Comparison of ENCODE assay signal across 9 cellular contexts in genomic region chr19:11848200-11848593, GRCh38. TPM values are rescaled to one million over a fixed set of nuclear protein-coding genes. Genes with fewer than 3 reads are reported as not detected.
DNase-seq lines count a peak whose midpoint lies in the region; ATAC-seq and TF ChIP-seq lines count a peak whose summit lies in the region.
"Had no signal": no experiment of that assay in that cellular context is flagged by ENCODE, and none has a peak within 500 bp of the region (broad histone marks: within the 10 kb centered on the region; RNA-seq: fewer than 3 reads in every experiment).

No MANE protein-coding gene starts in this region.

- H2AFZ ChIP-seq in hepatocyte = no peak overlapping the region

- no peaks in the 10 kb centered on the region for H3K9me3 ChIP-seq in T-helper 17 cell (ENCODE audit: control insufficient read depth, low read length, poor library complexity, severe bottlenecking)
- no peaks in the 10 kb centered on the region for H3K9me3 ChIP-seq in hepatocyte (ENCODE audit: low read depth)
- no peaks in the 10 kb centered on the region for H3K9me3 ChIP-seq in stomach

- peaks cover 12% of the 10 kb centered on the region for H3K4me1 Mint-ChIP-seq in T-helper 2 cell treated with Interferon-gamma antibody and Interleukin-4, amounts not matched to agents 5 μg/mL and 100 μg/mL, for 36 hours (ENCODE audit: low read depth)
- peaks cover 8% of the 10 kb centered on the region for H3K4me1 Mint-ChIP-seq in T-helper 17 cell

- peaks cover 36% of the 10 kb centered on the region for H3K9me3 Mint-ChIP-seq in T-helper 2 cell treated with Interferon-gamma antibody and Interleukin-4, amounts not matched to agents 5 μg/mL and 100 μg/mL, for 36 hours

- H3K4me3 Mint-ChIP-seq in T-helper 2 cell treated with Interferon-gamma antibody and Interleukin-4, amounts not matched to agents 5 μg/mL and 100 μg/mL, for 36 hours = peak overlapping the region; percentile 89
- peak overlapping the region; percentile 92 for H3K4me3 Mint-ChIP-seq in T-helper 17 cell

- peaks cover 2% of the 10 kb centered on the region for H3K79me2 ChIP-seq in hepatocyte

- no peaks in the 10 kb centered on the region for H3K36me3 ChIP-seq in hepatocyte (replicated peaks; ENCODE audit: insufficient read depth, low read depth)
- H3K36me3 ChIP-seq in stomach = peaks cover 0 to 3% (median under 1%) of the 10 kb centered on the region in 4 donors

- WGBS in hepatocyte (ENCODE audit: low lambda C conversion rate, missing lambda C conversion rate) = 83% methylated on average over 11 of the region's 11 CpGs
- 27 to 37% (median 35%) methylated on average over 8 to 11 of the region's 11 CpGs for WGBS in stomach, 5 donors

- H3K4me1 ChIP-seq in hepatocyte (ENCODE audit: insufficient read depth) (no peaks in the 10 kb centered on the region), stomach (peaks cover 12 to 23% (median 14%) of the 10 kb centered on the region in 4 donors)

- H3K4me3 ChIP-seq in hepatocyte = no peak overlapping the region
- H3K4me3 ChIP-seq in stomach = peak overlapping the region; percentile 59 to 72 (median 68)

- peak overlapping the region; percentile 79 for H3K4me2 ChIP-seq in hepatocyte

- H3K27me3 Mint-ChIP-seq in T-helper 2 cell treated with Interferon-gamma antibody and Interleukin-4, amounts not matched to agents 5 μg/mL and 100 μg/mL, for 36 hours (ENCODE audit: low read depth) = no peaks in the 10 kb centered on the region
- H3K27me3 Mint-ChIP-seq in T-helper 17 cell = no peaks in the 10 kb centered on the region

- peak overlapping the region; percentile 84 for H3K27ac Mint-ChIP-seq in T-helper 2 cell treated with Interferon-gamma antibody and Interleukin-4, amounts not matched to agents 5 μg/mL and 100 μg/mL, for 36 hours
- peak overlapping the region; percentile 49 for H3K27ac Mint-ChIP-seq in T-helper 17 cell

- peaks cover 30% of the 10 kb centered on the region for H3K36me3 Mint-ChIP-seq in T-helper 2 cell treated with Interferon-gamma antibody and Interleukin-4, amounts not matched to agents 5 μg/mL and 100 μg/mL, for 36 hours (ENCODE audit: low read depth)
- H3K36me3 Mint-ChIP-seq in T-helper 17 cell (ENCODE audit: low read depth) = no peaks in the 10 kb centered on the region

- TF ChIP-seq POLR2A in stomach (IDR thresholded peaks at IDR 0.05) = no peak

- no peaks in the 10 kb centered on the region for H3K27me3 ChIP-seq in hepatocyte
- no peaks in the 10 kb centered on the region for H3K27me3 ChIP-seq in stomach

- TF ChIP-seq CTCF in hepatocyte (IDR thresholded peaks at IDR 0.05; ENCODE audit: poor library complexity) (no peak), stomach (IDR thresholded peaks at IDR 0.05) (no peak)

- H4K20me1 ChIP-seq in hepatocyte (ENCODE audit: insufficient read depth, poor library complexity, severe bottlenecking) = no peaks in the 10 kb centered on the region

- no peak for ATAC-seq in T-helper 17 cell
- ATAC-seq in HG03439 (IDR thresholded peaks at IDR 0.05; ENCODE audit: unreplicated experiment) = no peak

- no peak for DNase-seq in T-helper 2 cell treated with Interferon-gamma antibody and Interleukin-4, amounts not matched to agents 5 μg/mL and 100 μg/mL, for 36 hours (ENCODE audit: low spot score)
- no peak for DNase-seq in T-helper 2 cell
- no peak for DNase-seq in T-helper 17 cell
- DNase-seq in hepatocyte (ENCODE audit: low spot score) = no peak
- DNase-seq in stomach = no peak
- no peak for DNase-seq in H4 (ENCODE audit: low spot score)
- DNase-seq in NCI-H1436 (lab: John Stamatoyannopoulos, UW) = no peak

- intact Hi-C loops in stomach (cut with DNase I; ENCODE audit: low total_unique reads) = no loop called here

- H3K9me2 ChIP-seq in hepatocyte (replicated peaks; ENCODE audit: insufficient read depth) = no peaks in the 10 kb centered on the region

- no peak for TF ChIP-seq EP300 in stomach (IDR thresholded peaks at IDR 0.05)

- H3K27ac ChIP-seq in hepatocyte = no peak overlapping the region
- peak overlapping the region in 4 of 5 donors; percentile 63 to 81 (median 75) for H3K27ac ChIP-seq in stomach

RNA-seq across cellular contexts. Expression of gene ZNF439, which starts 0.3 kb away (rescaled TPM):
- total RNA-seq in T-helper 17 cell = 1 to 10 TPM; 4.5 to 8.4 TPM
- total RNA-seq in hepatocyte = 3.8 and 4.6 TPM in 2 replicates
- polyA plus RNA-seq in hepatocyte = 2.3 and 2.6 TPM in 2 replicates
- total RNA-seq in stomach = 10 to 100 TPM in 3 of 5 donors, 1 to 10 TPM in 1, under 1 TPM in 1; 0.58 to 17.0 (median 13.4) TPM
- 1 to 10 TPM; 2.4 to 3.6 (median 3.1) TPM for polyA plus RNA-seq in stomach
- total RNA-seq in H4 (2014; rRNA removed; shearing (Covaris generic)) = 0.47 and 0.56 TPM in 2 replicates
- total RNA-seq: A172 had no signal

RNA-seq across cellular contexts. Expression of gene ZNF440, which starts 34.1 kb away (rescaled TPM):
- 1 to 10 TPM; 7.9 to 9.5 TPM for total RNA-seq in T-helper 17 cell
- 13.6 and 17.0 TPM in 2 replicates for total RNA-seq in hepatocyte
- polyA plus RNA-seq in hepatocyte = 1.9 and 3.0 TPM in 2 replicates
- total RNA-seq in stomach = 100 to 1,000 TPM in 1 of 5 donors, 10 to 100 TPM in 4; 10.7 to 106 (median 23.9) TPM
- polyA plus RNA-seq in stomach = 1 to 10 TPM; 3.7 to 5.7 (median 4.9) TPM
- total RNA-seq in H4 (2014; rRNA removed; shearing (Covaris generic)) = 5.5 and 6.2 TPM in 2 replicates

RNA-seq across cellular contexts. Expression of gene ZNF69, which starts 39.4 kb away (rescaled TPM):
- total RNA-seq in T-helper 17 cell (1 to 10 TPM; 2.3 to 2.4 TPM), hepatocyte (24.6 and 51.7 TPM in 2 replicates), stomach (10 to 100 TPM; 18.0 to 51.8 (median 21.7) TPM)
- polyA plus RNA-seq in hepatocyte (13.7 and 13.8 TPM in 2 replicates), stomach (10 to 100 TPM in 1 of 3 donors, 1 to 10 TPM in 2; 5.1 to 11.7 (median 6.0) TPM)
- 4.1 and 5.0 TPM in 2 replicates for total RNA-seq in H4 (2014; rRNA removed; shearing (Covaris generic))
- total RNA-seq: A172 had no signal

RNA-seq across cellular contexts. Expression of gene ZNF491, which starts 49.9 kb away (rescaled TPM):
- total RNA-seq in T-helper 17 cell (under 1 TPM; 0.26 to 0.60 TPM), hepatocyte (2.9 and 4.8 TPM in 2 replicates), stomach (10 to 100 TPM in 1 of 5 donors, 1 to 10 TPM in 2, not detected in 2; 3.1 to 21.4 (median 4.0) TPM)
- polyA plus RNA-seq in hepatocyte (0.95 and 2.0 TPM in 2 replicates), stomach (1 to 10 TPM in 1 of 3 donors, under 1 TPM in 2; 0.63 to 1.1 (median 0.92) TPM)
- not detected in 2 replicates for total RNA-seq in H4 (2014; rRNA removed; shearing (Covaris generic))
- total RNA-seq: A172 had no signal
